6 cellular contexts compared by ENCODE assay signal in the genomic region with DNA sequence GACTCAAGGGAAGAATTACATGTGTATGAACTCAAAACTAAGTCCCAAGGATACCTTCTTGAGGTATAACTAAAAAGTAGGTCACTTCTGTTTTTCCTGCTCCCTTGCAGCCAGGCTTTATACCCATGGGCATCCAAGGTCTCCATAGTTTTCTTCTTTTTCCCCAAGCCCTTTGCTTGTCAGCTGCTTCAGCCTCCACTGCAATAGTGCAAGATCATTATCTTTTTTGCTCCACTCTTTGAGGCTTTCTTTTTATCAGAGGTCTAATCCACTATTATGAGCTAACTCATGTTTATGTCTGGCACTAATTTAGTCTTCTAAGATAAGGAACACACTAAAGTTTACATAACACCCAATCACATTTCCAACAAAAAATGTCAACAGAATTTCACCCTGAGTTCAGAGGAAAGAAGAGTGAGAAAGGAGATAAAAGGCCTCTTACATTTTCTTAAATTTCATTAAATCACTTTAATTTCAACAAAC.
"Had no signal": no experiment of that assay in that cellular context is flagged by ENCODE, and none has a peak within 500 bp of the region (broad histone marks: within the 10 kb centered on the region; RNA-seq: fewer than 3 reads in every experiment).

No MANE protein-coding gene starts in this region.

- H3K9me3 Mint-ChIP-seq: GM23338, H9 had no signal

- H3K27ac Mint-ChIP-seq: GM23338, H9, IgD-negative memory B cell had no signal

- ATAC-seq: GM23338, HepG2 had no signal

- H3K27me3 Mint-ChIP-seq: IgD-negative memory B cell had no signal

- H3K36me3 Mint-ChIP-seq: IgD-negative memory B cell had no signal

- H3K4me2 ChIP-seq: GM23338 had no signal

- H3K4me3 Mint-ChIP-seq: GM23338, H9, IgD-negative memory B cell had no signal

- DNase-seq: H9, HCEC 1CT had no signal

- H3K4me1 Mint-ChIP-seq: IgD-negative memory B cell had no signal

- H3K4me3 ChIP-seq: GM23338 had no signal

- H3K27ac ChIP-seq: HL-60 had no signal
